ENCODE assay signal across 8 cellular contexts in genomic region chr4:138919094-138919936, GRCh38.
DNase-seq lines count a peak whose midpoint lies in the region; ATAC-seq lines count a peak whose summit lies in the region.

No MANE protein-coding gene starts in this region.

- no peak overlapping the region for H3K4me3 Mint-ChIP-seq in activated T-cell treated with anti-CD3 and anti-CD28 coated beads, Interleukin-2, amount 50 U/mL, for 24 hours
- H3K4me3 Mint-ChIP-seq in activated naive CD4-positive, alpha-beta T cell treated with anti-CD3 and anti-CD28 coated beads for 36 hours, result no peak overlapping the region

- H3K36me3 Mint-ChIP-seq in activated T-cell treated with anti-CD3 and anti-CD28 coated beads, Interleukin-2, amount 50 U/mL, for 24 hours (ENCODE audit: low read depth), result no peaks in the 10 kb centered on the region
- H3K36me3 Mint-ChIP-seq in activated naive CD4-positive, alpha-beta T cell treated with anti-CD3 and anti-CD28 coated beads for 36 hours (ENCODE audit: low read depth), result no peaks in the 10 kb centered on the region

- no peaks in the 10 kb centered on the region for H3K9me3 Mint-ChIP-seq in activated T-cell treated with anti-CD3 and anti-CD28 coated beads, Interleukin-2, amount 50 U/mL, for 24 hours
- no peaks in the 10 kb centered on the region for H3K9me3 Mint-ChIP-seq in activated naive CD4-positive, alpha-beta T cell treated with anti-CD3 and anti-CD28 coated beads for 36 hours

- H3K27me3 Mint-ChIP-seq in activated T-cell treated with anti-CD3 and anti-CD28 coated beads, Interleukin-2, amount 50 U/mL, for 24 hours, result peaks cover 22% of the 10 kb centered on the region
- peaks cover 10% of the 10 kb centered on the region for H3K27me3 Mint-ChIP-seq in activated naive CD4-positive, alpha-beta T cell treated with anti-CD3 and anti-CD28 coated beads for 36 hours (ENCODE audit: low read depth)

- ATAC-seq in HG03039 (IDR thresholded peaks at IDR 0.05; ENCODE audit: unreplicated experiment), result peak; percentile 71

- intact Hi-C loops in activated naive CD4-positive, alpha-beta T cell treated with anti-CD3 and anti-CD28 coated beads for 36 hours (cut with micrococcal nuclease), result loop anchor here (10.0 kb wide), 1 partner anchor 235 kb away; no protein-coding TSS in a partner anchor
- intact Hi-C loops in head of caudate nucleus (cut with DNase I), result no loop called here
- intact Hi-C loops in posterior cingulate gyrus (cut with DNase I), result no loop called here

- H3K27ac Mint-ChIP-seq in activated T-cell treated with anti-CD3 and anti-CD28 coated beads, Interleukin-2, amount 50 U/mL, for 24 hours, result no peak overlapping the region
- H3K27ac Mint-ChIP-seq in activated naive CD4-positive, alpha-beta T cell treated with anti-CD3 and anti-CD28 coated beads for 36 hours, result no peak overlapping the region

- DNase-seq in activated T-cell treated with anti-CD3 and anti-CD28 coated beads for 1 hour (ENCODE audit: low read depth), result peak; percentile 13
- DNase-seq in activated T-cell treated with anti-CD3 and anti-CD28 coated beads, Interleukin-2, amount 50 U/mL, for 24 hours, result no peak
- DNase-seq in NCI-H345 treated with DMSO at 0.1 percent for 48 hours (lab: John Stamatoyannopoulos, UW; ENCODE audit: unreplicated experiment), result peak; percentile 56
- DNase-seq in activated naive CD4-positive, alpha-beta T cell treated with anti-CD3 and anti-CD28 coated beads for 36 hours, result peak; percentile 36
- DNase-seq in head of caudate nucleus, result peak; percentile 56 to 96 (median 87)
- DNase-seq in posterior cingulate gyrus, result peak; percentile 47 to 98 (median 86)
- no peak for DNase-seq in OCI-M2 (lab: John Stamatoyannopoulos, UW; ENCODE audit: unreplicated experiment)

- no peaks in the 10 kb centered on the region for H3K4me1 Mint-ChIP-seq in activated T-cell treated with anti-CD3 and anti-CD28 coated beads, Interleukin-2, amount 50 U/mL, for 24 hours (ENCODE audit: low read depth)
- no peaks in the 10 kb centered on the region for H3K4me1 Mint-ChIP-seq in activated naive CD4-positive, alpha-beta T cell treated with anti-CD3 and anti-CD28 coated beads for 36 hours (ENCODE audit: low read depth)

- CTCF ChIA-PET in activated naive CD4-positive, alpha-beta T cell treated with anti-CD3 and anti-CD28 coated beads for 36 hours (lab: Charles Lee), result interaction anchor here (0.7 to 1.3 kb wide), 2 partner anchors 39 to 48 kb away, joined by 3 read pairs; no protein-coding TSS in a partner anchor

Comparison
In these comparisons a context has a peak if more than half of its experiments do, and no peak if none do; other contexts are left out.
1. DNase-seq: peak in activated T-cell treated with anti-CD3 and anti-CD28 coated beads for 1 hour (single experiment), NCI-H345 treated with DMSO at 0.1 percent for 48 hours (single experiment), activated naive CD4-positive, alpha-beta T cell treated with anti-CD3 and anti-CD28 coated beads for 36 hours (single experiment), head of caudate nucleus (42 of 42) and posterior cingulate gyrus (10 of 10); none in activated T-cell treated with anti-CD3 and anti-CD28 coated beads, Interleukin-2, amount 50 U/mL, for 24 hours (single experiment) and OCI-M2 (single experiment).